Comparison of ENCODE assay signal across 8 cellular contexts in the genomic region with DNA sequence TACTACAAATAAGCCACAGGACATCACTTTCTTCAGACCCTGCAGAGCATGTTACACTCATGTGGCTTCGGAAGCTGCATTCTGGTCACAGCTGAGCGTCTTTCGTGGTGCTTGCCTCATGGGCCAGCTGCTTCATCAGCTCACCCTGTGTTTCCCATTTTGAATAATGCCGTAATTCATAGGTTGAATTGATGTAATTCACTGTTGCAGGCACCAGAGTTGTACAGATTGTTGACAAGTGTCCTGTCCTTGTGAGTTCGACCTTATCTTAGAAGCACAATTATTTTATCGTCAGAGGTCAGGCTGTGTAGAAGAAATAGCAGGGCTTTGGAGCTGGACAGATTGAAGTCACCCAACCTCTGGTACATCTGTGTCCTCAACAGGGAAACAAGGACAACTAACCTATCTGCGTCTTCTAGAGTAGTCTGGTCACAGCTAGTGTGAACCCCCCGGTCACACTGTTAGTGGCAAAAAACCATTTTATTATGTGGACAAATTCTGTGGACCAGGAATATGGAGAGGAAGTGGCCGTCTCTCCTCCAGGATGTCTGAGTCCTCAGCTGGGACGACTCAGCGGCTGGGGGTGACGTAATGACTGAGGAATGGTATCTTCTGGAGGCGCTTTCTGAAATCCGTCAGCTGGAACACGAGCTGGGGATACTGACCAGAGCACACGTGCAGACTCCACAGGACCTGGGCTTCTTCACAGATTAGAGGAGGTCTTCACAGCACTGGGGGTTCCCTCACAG. TPM values are rescaled to one million over a fixed set of nuclear protein-coding genes. Genes with fewer than 3 reads are reported as not detected.
DNase-seq lines count a peak whose midpoint lies in the region; ATAC-seq and TF ChIP-seq lines count a peak whose summit lies in the region.

No MANE protein-coding gene starts in this region.

- POLR2A ChIA-PET in activated B cell treated with CpG ODN at 0.5 μM for 24 hours (lab: Charles Lee): interaction anchor here (0.7 kb wide), 1 partner anchor 12 kb away, joined by 5 read pairs; no protein-coding TSS in a partner anchor

- intact Hi-C loops in activated B cell treated with CpG ODN at 0.5 μM for 24 hours (cut with micrococcal nuclease) (no loop called here), left cardiac atrium (cut with DNase I) (loop anchor here in 1 of 2 donors (5.0 kb wide), 1 partner anchor 50 kb away; no protein-coding TSS in a partner anchor), sigmoid colon (cut with DNase I) (loop anchor here (10.0 kb wide), 1 partner anchor 97 kb away; a partner anchor contains a TSS)

- no peak overlapping the region for H3K4me3 Mint-ChIP-seq in activated B cell treated with CpG ODN at 0.5 μM for 24 hours

- no peaks in the 10 kb centered on the region for H3K36me3 ChIP-seq in sigmoid colon

- in situ Hi-C loops in GM13977 (cut with MboI; ENCODE audit: low pct_unique_long_range_greater_than_20kb, low sequenced_read_pairs, unreplicated experiment): no loop called here

- no peaks in the 10 kb centered on the region for H3K9me3 Mint-ChIP-seq in activated B cell treated with CpG ODN at 0.5 μM for 24 hours

- no peaks in the 10 kb centered on the region for H3K27me3 ChIP-seq in sigmoid colon

- TF ChIP-seq EP300 in sigmoid colon (IDR thresholded peaks at IDR 0.05): peak in 3 of 4 donors; percentile 14 to 79 (median 61)

- no peak for TF ChIP-seq POLR2A in sigmoid colon (IDR thresholded peaks at IDR 0.05)

- H3K36me3 Mint-ChIP-seq in activated B cell treated with CpG ODN at 0.5 μM for 24 hours (ENCODE audit: low read depth): peaks cover 4% of the 10 kb centered on the region

- TF ChIP-seq CTCF in activated B cell treated with CpG ODN at 0.5 μM for 24 hours (IDR thresholded peaks at IDR 0.05): no peak
- peak in 1 of 4 experiments; percentile 13 for TF ChIP-seq CTCF in sigmoid colon (IDR thresholded peaks at IDR 0.05)
- TF ChIP-seq CTCF in GM13977 (IDR thresholded peaks at IDR 0.05; ENCODE audit: extremely low read depth, insufficient read depth, missing control alignments): no peak

- no peaks in the 10 kb centered on the region for H3K9me3 ChIP-seq in sigmoid colon

- no peak overlapping the region for H3K4me3 ChIP-seq in sigmoid colon

- peaks cover 0 to 28% (median 26%) of the 10 kb centered on the region in 4 donors for H3K4me1 ChIP-seq in sigmoid colon

- no peaks in the 10 kb centered on the region for H3K27me3 Mint-ChIP-seq in activated B cell treated with CpG ODN at 0.5 μM for 24 hours

- CTCF ChIA-PET in activated B cell treated with CpG ODN at 0.5 μM for 24 hours (lab: Charles Lee): interaction anchor here (0.6 kb wide), 1 partner anchor 94 kb away, joined by 3 read pairs; no protein-coding TSS in a partner anchor

- WGBS in sigmoid colon, 2 donors: 68 to 78% methylated on average over 16 of the region's 16 CpGs

- peak; percentile 40 for ATAC-seq in activated B cell treated with CpG ODN at 0.5 μM for 24 hours (ENCODE audit: low read depth)
- peak; percentile 90 to 95 for ATAC-seq in left cardiac atrium
- no peak for ATAC-seq in GM21576 (IDR thresholded peaks at IDR 0.05; ENCODE audit: unreplicated experiment)

- DNase-seq in H4 (ENCODE audit: low spot score): peak; percentile 61
- DNase-seq in activated B cell treated with CpG ODN at 0.5 μM for 24 hours: no peak
- peak; percentile 82 for DNase-seq in left cardiac atrium
- peak; percentile 96 for DNase-seq in sigmoid colon
- no peak for DNase-seq in GM13977 (ENCODE audit: low spot score)
- DNase-seq in stimulated activated CD4-positive, alpha-beta T cell treated with anti-CD3 and anti-CD28 coated beads, Interleukin-1b, Interleukin-23, amount 100 ng/mL, for 48 hours: no peak
- no peak for DNase-seq in activated naive CD4-positive, alpha-beta T cell treated with anti-CD3 and anti-CD28 coated beads, Interleukin-2, amount 50 U/mL, for 16 hours

- no peak overlapping the region for H3K27ac Mint-ChIP-seq in activated B cell treated with CpG ODN at 0.5 μM for 24 hours

- peak overlapping the region; percentile 58 to 90 (median 78) for H3K27ac ChIP-seq in sigmoid colon

- peaks cover 29% of the 10 kb centered on the region for H3K4me1 Mint-ChIP-seq in activated B cell treated with CpG ODN at 0.5 μM for 24 hours

RNA-seq across cellular contexts. Expression of a gene that starts 17.8 kb away (rescaled TPM):
- 31.4 and 37.9 TPM in 2 replicates for total RNA-seq in H4 (2014; rRNA removed; shearing (Covaris generic))
- total RNA-seq in activated B cell treated with CpG ODN at 0.5 μM for 24 hours: 13.3 and 15.6 TPM in 2 replicates
- 1 to 10 TPM; 7.4 to 8.9 TPM for total RNA-seq in left cardiac atrium
- 10 to 100 TPM in 3 of 4 donors, 1 to 10 TPM in 1; 9.6 to 19.4 (median 14.0) TPM for total RNA-seq in sigmoid colon
- 1 to 10 TPM; 3.6 to 8.5 (median 8.1) TPM for polyA plus RNA-seq in sigmoid colon

Comparison
In these comparisons a context has a peak if more than half of its experiments do, and no peak if none do; other contexts are left out.
1. DNase-seq: peak in H4 (single experiment), left cardiac atrium (single experiment) and sigmoid colon (single experiment); none in activated B cell treated with CpG ODN at 0.5 μM for 24 hours (single experiment), GM13977 (single experiment), stimulated activated CD4-positive, alpha-beta T cell treated with anti-CD3 and anti-CD28 coated beads, Interleukin-1b, Interleukin-23, amount 100 ng/mL, for 48 hours (single experiment) and activated naive CD4-positive, alpha-beta T cell treated with anti-CD3 and anti-CD28 coated beads, Interleukin-2, amount 50 U/mL, for 16 hours (single experiment).